In the genomic region with DNA sequence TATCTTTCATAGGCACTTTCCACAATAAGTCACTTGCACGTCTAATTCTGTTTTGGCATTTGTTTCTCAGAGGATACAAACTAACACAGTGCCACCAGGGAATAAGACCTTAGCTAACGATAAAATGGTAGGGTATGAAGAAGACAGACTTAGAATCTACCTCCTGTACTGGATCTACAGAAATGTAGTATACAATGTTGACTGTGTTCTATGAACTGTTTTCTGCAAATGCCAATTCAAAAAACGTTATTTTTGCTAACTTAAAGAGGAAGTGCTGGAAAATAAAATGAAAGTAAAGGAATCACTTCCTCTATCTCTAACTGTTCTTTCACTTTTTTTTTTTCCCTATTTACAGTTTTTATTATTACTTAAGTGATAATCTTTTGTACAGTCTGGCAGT, we compare ENCODE assay signal across 2 cellular contexts.
TF ChIP-seq lines count a peak whose summit lies in the region.

No MANE protein-coding gene starts in this region.

TF ChIP-seq in liver, 16 proteins besides CTCF, POLR2A, EP300 and RAD21 (continued from another document):
- TF ChIP-seq, protein P1, sequence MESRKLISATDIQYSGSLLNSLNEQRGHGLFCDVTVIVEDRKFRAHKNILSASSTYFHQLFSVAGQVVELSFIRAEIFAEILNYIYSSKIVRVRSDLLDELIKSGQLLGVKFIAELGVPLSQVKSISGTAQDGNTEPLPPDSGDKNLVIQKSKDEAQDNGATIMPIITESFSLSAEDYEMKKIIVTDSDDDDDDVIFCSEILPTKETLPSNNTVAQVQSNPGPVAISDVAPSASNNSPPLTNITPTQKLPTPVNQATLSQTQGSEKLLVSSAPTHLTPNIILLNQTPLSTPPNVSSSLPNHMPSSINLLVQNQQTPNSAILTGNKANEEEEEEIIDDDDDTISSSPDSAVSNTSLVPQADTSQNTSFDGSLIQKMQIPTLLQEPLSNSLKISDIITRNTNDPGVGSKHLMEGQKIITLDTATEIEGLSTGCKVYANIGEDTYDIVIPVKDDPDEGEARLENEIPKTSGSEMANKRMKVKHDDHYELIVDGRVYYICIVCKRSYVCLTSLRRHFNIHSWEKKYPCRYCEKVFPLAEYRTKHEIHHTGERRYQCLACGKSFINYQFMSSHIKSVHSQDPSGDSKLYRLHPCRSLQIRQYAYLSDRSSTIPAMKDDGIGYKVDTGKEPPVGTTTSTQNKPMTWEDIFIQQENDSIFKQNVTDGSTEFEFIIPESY (IDR thresholded peaks at IDR 0.05), result no peak
- no peak for TF ChIP-seq RXRA (IDR thresholded peaks at IDR 0.05)
- TF ChIP-seq, protein P2, sequence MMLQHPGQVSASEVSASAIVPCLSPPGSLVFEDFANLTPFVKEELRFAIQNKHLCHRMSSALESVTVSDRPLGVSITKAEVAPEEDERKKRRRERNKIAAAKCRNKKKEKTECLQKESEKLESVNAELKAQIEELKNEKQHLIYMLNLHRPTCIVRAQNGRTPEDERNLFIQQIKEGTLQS (IDR thresholded peaks at IDR 0.05), result no peak
- TF ChIP-seq NR2F2 (IDR thresholded peaks at IDR 0.05), result no peak
- no peak for TF ChIP-seq FOXA2 (IDR thresholded peaks at IDR 0.05)
- TF ChIP-seq HNF4G (IDR thresholded peaks at IDR 0.05), result no peak
- no peak for TF ChIP-seq YY1 (IDR thresholded peaks at IDR 0.05)
- TF ChIP-seq, protein P3, sequence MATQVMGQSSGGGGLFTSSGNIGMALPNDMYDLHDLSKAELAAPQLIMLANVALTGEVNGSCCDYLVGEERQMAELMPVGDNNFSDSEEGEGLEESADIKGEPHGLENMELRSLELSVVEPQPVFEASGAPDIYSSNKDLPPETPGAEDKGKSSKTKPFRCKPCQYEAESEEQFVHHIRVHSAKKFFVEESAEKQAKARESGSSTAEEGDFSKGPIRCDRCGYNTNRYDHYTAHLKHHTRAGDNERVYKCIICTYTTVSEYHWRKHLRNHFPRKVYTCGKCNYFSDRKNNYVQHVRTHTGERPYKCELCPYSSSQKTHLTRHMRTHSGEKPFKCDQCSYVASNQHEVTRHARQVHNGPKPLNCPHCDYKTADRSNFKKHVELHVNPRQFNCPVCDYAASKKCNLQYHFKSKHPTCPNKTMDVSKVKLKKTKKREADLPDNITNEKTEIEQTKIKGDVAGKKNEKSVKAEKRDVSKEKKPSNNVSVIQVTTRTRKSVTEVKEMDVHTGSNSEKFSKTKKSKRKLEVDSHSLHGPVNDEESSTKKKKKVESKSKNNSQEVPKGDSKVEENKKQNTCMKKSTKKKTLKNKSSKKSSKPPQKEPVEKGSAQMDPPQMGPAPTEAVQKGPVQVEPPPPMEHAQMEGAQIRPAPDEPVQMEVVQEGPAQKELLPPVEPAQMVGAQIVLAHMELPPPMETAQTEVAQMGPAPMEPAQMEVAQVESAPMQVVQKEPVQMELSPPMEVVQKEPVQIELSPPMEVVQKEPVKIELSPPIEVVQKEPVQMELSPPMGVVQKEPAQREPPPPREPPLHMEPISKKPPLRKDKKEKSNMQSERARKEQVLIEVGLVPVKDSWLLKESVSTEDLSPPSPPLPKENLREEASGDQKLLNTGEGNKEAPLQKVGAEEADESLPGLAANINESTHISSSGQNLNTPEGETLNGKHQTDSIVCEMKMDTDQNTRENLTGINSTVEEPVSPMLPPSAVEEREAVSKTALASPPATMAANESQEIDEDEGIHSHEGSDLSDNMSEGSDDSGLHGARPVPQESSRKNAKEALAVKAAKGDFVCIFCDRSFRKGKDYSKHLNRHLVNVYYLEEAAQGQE (IDR thresholded peaks at IDR 0.05), result no peak
- TF ChIP-seq SP1 (IDR thresholded peaks at IDR 0.05), result no peak
- TF ChIP-seq, protein P4, sequence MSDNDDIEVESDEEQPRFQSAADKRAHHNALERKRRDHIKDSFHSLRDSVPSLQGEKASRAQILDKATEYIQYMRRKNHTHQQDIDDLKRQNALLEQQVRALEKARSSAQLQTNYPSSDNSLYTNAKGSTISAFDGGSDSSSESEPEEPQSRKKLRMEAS (IDR thresholded peaks at IDR 0.05), result no peak
- no peak for TF ChIP-seq HNF4A (conservative IDR thresholded peaks at IDR 0.05)
- no peak for TF ChIP-seq TAF1 (conservative IDR thresholded peaks at IDR 0.05)

TF ChIP-seq in HepG2, 621 proteins besides CTCF, POLR2A, EP300 and RAD21:
- TF ChIP-seq, protein P5, sequence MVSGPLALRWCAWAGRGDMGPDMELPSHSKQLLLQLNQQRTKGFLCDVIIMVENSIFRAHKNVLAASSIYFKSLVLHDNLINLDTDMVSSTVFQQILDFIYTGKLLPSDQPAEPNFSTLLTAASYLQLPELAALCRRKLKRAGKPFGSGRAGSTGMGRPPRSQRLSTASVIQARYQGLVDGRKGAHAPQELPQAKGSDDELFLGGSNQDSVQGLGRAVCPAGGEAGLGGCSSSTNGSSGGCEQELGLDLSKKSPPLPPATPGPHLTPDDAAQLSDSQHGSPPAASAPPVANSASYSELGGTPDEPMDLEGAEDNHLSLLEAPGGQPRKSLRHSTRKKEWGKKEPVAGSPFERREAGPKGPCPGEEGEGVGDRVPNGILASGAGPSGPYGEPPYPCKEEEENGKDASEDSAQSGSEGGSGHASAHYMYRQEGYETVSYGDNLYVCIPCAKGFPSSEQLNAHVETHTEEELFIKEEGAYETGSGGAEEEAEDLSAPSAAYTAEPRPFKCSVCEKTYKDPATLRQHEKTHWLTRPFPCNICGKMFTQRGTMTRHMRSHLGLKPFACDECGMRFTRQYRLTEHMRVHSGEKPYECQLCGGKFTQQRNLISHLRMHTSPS (CRISPR knock-in tag; IDR thresholded peaks at IDR 0.05; ENCODE audit: low read depth), result no peak
- TF ChIP-seq BCL6 (CRISPR knock-in tag; IDR thresholded peaks at IDR 0.05) (no peak), ZNF782 (CRISPR knock-in tag; IDR thresholded peaks at IDR 0.05; ENCODE audit: borderline replicate concordance) (no peak), ZNF780A (CRISPR knock-in tag; IDR thresholded peaks at IDR 0.05) (no peak), ZKSCAN1 (IDR thresholded peaks at IDR 0.05; ENCODE audit: low read length) (no peak), XRCC5 (optimal IDR thresholded peaks at IDR 0.05; ENCODE audit: low read length) (no peak), ATAD3A (CRISPR knock-in tag; IDR thresholded peaks at IDR 0.05) (no peak), SIX1 (CRISPR knock-in tag; IDR thresholded peaks at IDR 0.05; ENCODE audit: borderline replicate concordance) (no peak), AHR (CRISPR knock-in tag; IDR thresholded peaks at IDR 0.05) (no peak), ZNF382 (CRISPR knock-in tag; IDR thresholded peaks at IDR 0.05; ENCODE audit: borderline replicate concordance) (no peak), ZNF558 (CRISPR knock-in tag; IDR thresholded peaks at IDR 0.05; ENCODE audit: borderline replicate concordance) (no peak), GATAD1 (CRISPR knock-in tag; IDR thresholded peaks at IDR 0.05) (no peak), FOSL1 (CRISPR knock-in tag; IDR thresholded peaks at IDR 0.05; ENCODE audit: borderline replicate concordance) (no peak)
- TF ChIP-seq, protein P6, sequence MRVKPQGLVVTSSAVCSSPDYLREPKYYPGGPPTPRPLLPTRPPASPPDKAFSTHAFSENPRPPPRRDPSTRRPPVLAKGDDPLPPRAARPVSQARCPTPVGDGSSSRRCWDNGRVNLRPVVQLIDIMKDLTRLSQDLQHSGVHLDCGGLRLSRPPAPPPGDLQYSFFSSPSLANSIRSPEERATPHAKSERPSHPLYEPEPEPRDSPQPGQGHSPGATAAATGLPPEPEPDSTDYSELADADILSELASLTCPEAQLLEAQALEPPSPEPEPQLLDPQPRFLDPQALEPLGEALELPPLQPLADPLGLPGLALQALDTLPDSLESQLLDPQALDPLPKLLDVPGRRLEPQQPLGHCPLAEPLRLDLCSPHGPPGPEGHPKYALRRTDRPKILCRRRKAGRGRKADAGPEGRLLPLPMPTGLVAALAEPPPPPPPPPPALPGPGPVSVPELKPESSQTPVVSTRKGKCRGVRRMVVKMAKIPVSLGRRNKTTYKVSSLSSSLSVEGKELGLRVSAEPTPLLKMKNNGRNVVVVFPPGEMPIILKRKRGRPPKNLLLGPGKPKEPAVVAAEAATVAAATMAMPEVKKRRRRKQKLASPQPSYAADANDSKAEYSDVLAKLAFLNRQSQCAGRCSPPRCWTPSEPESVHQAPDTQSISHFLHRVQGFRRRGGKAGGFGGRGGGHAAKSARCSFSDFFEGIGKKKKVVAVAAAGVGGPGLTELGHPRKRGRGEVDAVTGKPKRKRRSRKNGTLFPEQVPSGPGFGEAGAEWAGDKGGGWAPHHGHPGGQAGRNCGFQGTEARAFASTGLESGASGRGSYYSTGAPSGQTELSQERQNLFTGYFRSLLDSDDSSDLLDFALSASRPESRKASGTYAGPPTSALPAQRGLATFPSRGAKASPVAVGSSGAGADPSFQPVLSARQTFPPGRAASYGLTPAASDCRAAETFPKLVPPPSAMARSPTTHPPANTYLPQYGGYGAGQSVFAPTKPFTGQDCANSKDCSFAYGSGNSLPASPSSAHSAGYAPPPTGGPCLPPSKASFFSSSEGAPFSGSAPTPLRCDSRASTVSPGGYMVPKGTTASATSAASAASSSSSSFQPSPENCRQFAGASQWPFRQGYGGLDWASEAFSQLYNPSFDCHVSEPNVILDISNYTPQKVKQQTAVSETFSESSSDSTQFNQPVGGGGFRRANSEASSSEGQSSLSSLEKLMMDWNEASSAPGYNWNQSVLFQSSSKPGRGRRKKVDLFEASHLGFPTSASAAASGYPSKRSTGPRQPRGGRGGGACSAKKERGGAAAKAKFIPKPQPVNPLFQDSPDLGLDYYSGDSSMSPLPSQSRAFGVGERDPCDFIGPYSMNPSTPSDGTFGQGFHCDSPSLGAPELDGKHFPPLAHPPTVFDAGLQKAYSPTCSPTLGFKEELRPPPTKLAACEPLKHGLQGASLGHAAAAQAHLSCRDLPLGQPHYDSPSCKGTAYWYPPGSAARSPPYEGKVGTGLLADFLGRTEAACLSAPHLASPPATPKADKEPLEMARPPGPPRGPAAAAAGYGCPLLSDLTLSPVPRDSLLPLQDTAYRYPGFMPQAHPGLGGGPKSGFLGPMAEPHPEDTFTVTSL (CRISPR knock-in tag; IDR thresholded peaks at IDR 0.05; ENCODE audit: borderline replicate concordance), result no peak
- TF ChIP-seq, protein P7, sequence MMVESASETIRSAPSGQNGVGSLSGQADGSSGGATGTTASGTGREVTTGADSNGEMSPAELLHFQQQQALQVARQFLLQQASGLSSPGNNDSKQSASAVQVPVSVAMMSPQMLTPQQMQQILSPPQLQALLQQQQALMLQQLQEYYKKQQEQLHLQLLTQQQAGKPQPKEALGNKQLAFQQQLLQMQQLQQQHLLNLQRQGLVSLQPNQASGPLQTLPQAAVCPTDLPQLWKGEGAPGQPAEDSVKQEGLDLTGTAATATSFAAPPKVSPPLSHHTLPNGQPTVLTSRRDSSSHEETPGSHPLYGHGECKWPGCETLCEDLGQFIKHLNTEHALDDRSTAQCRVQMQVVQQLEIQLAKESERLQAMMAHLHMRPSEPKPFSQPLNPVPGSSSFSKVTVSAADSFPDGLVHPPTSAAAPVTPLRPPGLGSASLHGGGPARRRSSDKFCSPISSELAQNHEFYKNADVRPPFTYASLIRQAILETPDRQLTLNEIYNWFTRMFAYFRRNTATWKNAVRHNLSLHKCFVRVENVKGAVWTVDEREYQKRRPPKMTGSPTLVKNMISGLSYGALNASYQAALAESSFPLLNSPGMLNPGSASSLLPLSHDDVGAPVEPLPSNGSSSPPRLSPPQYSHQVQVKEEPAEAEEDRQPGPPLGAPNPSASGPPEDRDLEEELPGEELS (CRISPR knock-in tag; IDR thresholded peaks at IDR 0.05), result no peak
TF ChIP-seq in HepG2: peak in this region for 0.
